Comparison of ENCODE assay signal across 7 cellular contexts in the genomic region with DNA sequence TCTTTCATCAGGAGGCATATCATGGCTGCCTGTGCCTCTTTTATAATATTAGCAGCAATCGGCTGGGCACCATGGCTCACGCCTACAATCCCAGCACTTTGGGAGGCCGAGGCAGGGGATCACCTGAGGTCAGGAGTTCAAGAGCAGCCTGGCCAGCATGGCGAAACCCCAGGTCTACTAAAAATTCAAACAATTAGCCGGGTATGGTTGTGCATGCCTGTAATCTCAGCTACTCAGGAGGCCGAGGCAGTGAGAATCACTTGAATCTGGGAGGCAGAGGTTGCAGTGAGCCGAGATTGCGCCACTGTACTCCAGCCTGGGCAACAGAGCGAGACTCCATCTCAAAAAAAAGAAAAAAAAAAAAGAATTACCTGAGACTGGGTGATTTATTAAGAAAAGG.
DNase-seq lines count a peak whose midpoint lies in the region; ATAC-seq, FAIRE-seq and TF ChIP-seq lines count a peak whose summit lies in the region.
"Not testable (repeated sequence)": the region's sequence is repeated elsewhere in the genome, so short reads cannot be mapped to it uniquely, and the experiment has no call there.

No MANE protein-coding gene starts in this region.

- H3K79me2 ChIP-seq in PC-9 (ENCODE audit: low read depth); astrocyte (ENCODE audit: insufficient read depth, low read length); trophoblast cell (ENCODE audit: control insufficient read depth, insufficient read depth, low read length, poor library complexity): not testable (repeated sequence)

- H3K27ac Mint-ChIP-seq in astrocyte (ENCODE audit: unreplicated experiment), result peak overlapping the region; percentile 29
- H3K27ac Mint-ChIP-seq in central memory CD8-positive, alpha-beta T cell (ENCODE audit: low read depth), result peak overlapping the region; percentile 14
- peak overlapping the region; percentile 50 for H3K27ac Mint-ChIP-seq in stimulated activated effector memory CD8-positive, alpha-beta T cell treated with anti-CD3 and anti-CD28 coated beads, Interleukin-12 subunit alpha, Interleukin-12 subunit beta, amount 100 ng/mL, for 72 hours
- peak overlapping the region; percentile 79 for H3K27ac Mint-ChIP-seq in type B pancreatic cell

- H3K27me3 Mint-ChIP-seq in astrocyte (ENCODE audit: low read depth, unreplicated experiment), result peaks cover 27% of the 10 kb centered on the region
- H3K27me3 Mint-ChIP-seq in central memory CD8-positive, alpha-beta T cell, result peaks cover 38% of the 10 kb centered on the region
- H3K27me3 Mint-ChIP-seq in type B pancreatic cell, result peaks cover 17% of the 10 kb centered on the region

- H3K4me3 ChIP-seq in PC-9; astrocyte (ENCODE audit: insufficient read depth, low read depth, low read length); trophoblast cell (ENCODE audit: low read depth, low read length): not testable (repeated sequence)

- peak overlapping the region; percentile 54 for H3K4me2 ChIP-seq in PC-9
- H3K4me2 ChIP-seq in astrocyte (ENCODE audit: low read length); trophoblast cell (ENCODE audit: low read length): not testable (repeated sequence)

- peaks cover 25% of the 10 kb centered on the region for H3K4me1 ChIP-seq in PC-9 (replicated peaks; ENCODE audit: insufficient read depth)
- not testable (repeated sequence) for H3K4me1 ChIP-seq in astrocyte (ENCODE audit: insufficient read depth, low read length); trophoblast cell (ENCODE audit: control insufficient read depth in 1 of 2, insufficient read depth in 2 of 2, low read length in 2 of 2)

- DNase-seq in PC-9; astrocyte (ENCODE audit: low read depth); central memory CD8-positive, alpha-beta T cell (ENCODE audit: low spot score in 2 of 2); epithelial cell of prostate (ENCODE audit: low read depth, low spot score); stimulated activated effector memory CD8-positive, alpha-beta T cell treated with anti-CD3 and anti-CD28 coated beads, Interleukin-12 subunit alpha, Interleukin-12 subunit beta, amount 100 ng/mL, for 72 hours (ENCODE audit: low spot score in 2 of 2); type B pancreatic cell (ENCODE audit: extremely low spot score, unreplicated experiment): not testable (repeated sequence)
- DNase-seq in trophoblast cell, result peak; percentile 84 to 88

- not testable (repeated sequence) for H4K12ac ChIP-seq in trophoblast cell (ENCODE audit: low read depth, low read length)

- H4K8ac ChIP-seq in trophoblast cell (ENCODE audit: low read depth, low read length), result not testable (repeated sequence)

- not testable (repeated sequence) for H3K9me2 ChIP-seq in PC-9 (ENCODE audit: insufficient read depth)

- not testable (repeated sequence) for H2AK5ac ChIP-seq in trophoblast cell (ENCODE audit: low read length)

- H2BK120ac ChIP-seq in trophoblast cell (ENCODE audit: insufficient read depth, low read length, poor library complexity), result not testable (repeated sequence)

- H4K91ac ChIP-seq in trophoblast cell (ENCODE audit: low read depth, low read length), result not testable (repeated sequence)

- H4K20me1 ChIP-seq in PC-9 (ENCODE audit: insufficient read depth); astrocyte (ENCODE audit: insufficient read depth, low read length): not testable (repeated sequence)

- H2BK5ac ChIP-seq in trophoblast cell (ENCODE audit: low read depth, low read length, poor library complexity), result not testable (repeated sequence)

- not testable (repeated sequence) for H3K23ac ChIP-seq in trophoblast cell (ENCODE audit: low read length)

- no CpG with 5 or more reads among the region's 9 CpGs for WGBS in trophoblast cell (ENCODE audit: extremely low coverage, insufficient coverage, insufficient read length)

- H3F3A ChIP-seq in PC-9 (ENCODE audit: insufficient read depth, low read depth), result peaks cover 10% of the 10 kb centered on the region

- H3K9ac ChIP-seq in astrocyte (ENCODE audit: low read length); trophoblast cell (ENCODE audit: low read length): not testable (repeated sequence)

- not testable (repeated sequence) for H3K9me3 Mint-ChIP-seq in astrocyte (ENCODE audit: unreplicated experiment); central memory CD8-positive, alpha-beta T cell; stimulated activated effector memory CD8-positive, alpha-beta T cell treated with anti-CD3 and anti-CD28 coated beads, Interleukin-12 subunit alpha, Interleukin-12 subunit beta, amount 100 ng/mL, for 72 hours; type B pancreatic cell

- H3K4me1 Mint-ChIP-seq in astrocyte (ENCODE audit: low read depth, unreplicated experiment); central memory CD8-positive, alpha-beta T cell; stimulated activated effector memory CD8-positive, alpha-beta T cell treated with anti-CD3 and anti-CD28 coated beads, Interleukin-12 subunit alpha, Interleukin-12 subunit beta, amount 100 ng/mL, for 72 hours; type B pancreatic cell (ENCODE audit: unreplicated experiment): not testable (repeated sequence)

- intact Hi-C loops in PC-9 (cut with micrococcal nuclease; ENCODE audit: unreplicated experiment), result loop anchor here (1.0 kb wide), 1 partner anchor 81 kb away; no protein-coding TSS in a partner anchor

- not testable (repeated sequence) for H3K27me3 ChIP-seq in PC-9 (ENCODE audit: insufficient read depth, low read depth); astrocyte (ENCODE audit: insufficient read depth, low read length); trophoblast cell (ENCODE audit: insufficient read depth, low read length)

- H3K27ac ChIP-seq in PC-9 (peak overlapping the region; percentile 75), epithelial cell of prostate (peak overlapping the region; percentile 48)
- not testable (repeated sequence) for H3K27ac ChIP-seq in astrocyte (ENCODE audit: low read depth, low read length); trophoblast cell (ENCODE audit: low read depth, low read length)

- H3K36me3 ChIP-seq in PC-9 (ENCODE audit: low read depth); astrocyte (ENCODE audit: insufficient read depth, low read length); trophoblast cell (ENCODE audit: control insufficient read depth in 1 of 2, insufficient read depth in 2 of 2, low read length in 2 of 2): not testable (repeated sequence)

- not testable (repeated sequence) for H3K18ac ChIP-seq in trophoblast cell (ENCODE audit: low read length)

- not testable (repeated sequence) for BruUV-seq in PC-9 (replicated peaks; lab: Mats Ljungman, UMichigan)

- not testable (repeated sequence) for TF ChIP-seq CTCF in PC-9 (conservative IDR thresholded peaks at IDR 0.05); astrocyte (IDR thresholded peaks at IDR 0.05; ENCODE audit: insufficient read depth, low read depth, low read length); type B pancreatic cell (conservative IDR thresholded peaks at IDR 0.05)

- H3K4me3 Mint-ChIP-seq in astrocyte (ENCODE audit: unreplicated experiment); central memory CD8-positive, alpha-beta T cell; stimulated activated effector memory CD8-positive, alpha-beta T cell treated with anti-CD3 and anti-CD28 coated beads, Interleukin-12 subunit alpha, Interleukin-12 subunit beta, amount 100 ng/mL, for 72 hours; type B pancreatic cell: not testable (repeated sequence)

- ATAC-seq in central memory CD8-positive, alpha-beta T cell (replicated peaks; ENCODE audit: extremely low read depth, poor library complexity, severe bottlenecking); stimulated activated effector memory CD8-positive, alpha-beta T cell treated with anti-CD3 and anti-CD28 coated beads, Interleukin-12 subunit alpha, Interleukin-12 subunit beta, amount 100 ng/mL, for 72 hours: not testable (repeated sequence)

- not testable (repeated sequence) for H3K14ac ChIP-seq in trophoblast cell (ENCODE audit: low read length)

- H3K79me1 ChIP-seq in trophoblast cell (ENCODE audit: low read length), result not testable (repeated sequence)

- FAIRE-seq in astrocyte (lab: Jason Lieb, UNC), result not testable (repeated sequence)

- H3K9me3 ChIP-seq in PC-9 (ENCODE audit: insufficient read depth, low read depth); astrocyte (ENCODE audit: insufficient read depth, low read depth, low read length); trophoblast cell (ENCODE audit: insufficient read depth, low read depth, low read length): not testable (repeated sequence)

- not testable (repeated sequence) for H2AFZ ChIP-seq in PC-9; astrocyte (ENCODE audit: low read depth, low read length); trophoblast cell (ENCODE audit: insufficient read depth, low read length, poor library complexity)

- H2BK12ac ChIP-seq in trophoblast cell (ENCODE audit: low read length), result not testable (repeated sequence)

- POLR2A ChIA-PET in PC-9 (lab: Charles Lee; ENCODE audit: unreplicated experiment), result not testable (repeated sequence)

- H3K36me3 Mint-ChIP-seq in astrocyte (ENCODE audit: low read depth, unreplicated experiment); central memory CD8-positive, alpha-beta T cell (ENCODE audit: insufficient read depth); stimulated activated effector memory CD8-positive, alpha-beta T cell treated with anti-CD3 and anti-CD28 coated beads, Interleukin-12 subunit alpha, Interleukin-12 subunit beta, amount 100 ng/mL, for 72 hours; type B pancreatic cell: not testable (repeated sequence)

- CTCF ChIA-PET in PC-9 (lab: Charles Lee), result interaction anchor here (0.7 kb wide), 1 partner anchor 396 kb away, joined by 5 read pairs; no protein-coding TSS in a partner anchor

- not testable (repeated sequence) for H3K4ac ChIP-seq in trophoblast cell (ENCODE audit: low read depth, low read length)

Comparison
In these comparisons a context has a peak if more than half of its experiments do, and no peak if none do; other contexts are left out.
1. H3K27ac Mint-ChIP-seq: peak in every context shown above with its lines; median percentile 79 in type B pancreatic cell; 50 in stimulated activated effector memory CD8-positive, alpha-beta T cell treated with anti-CD3 and anti-CD28 coated beads, Interleukin-12 subunit alpha, Interleukin-12 subunit beta, amount 100 ng/mL, for 72 hours; 29 in astrocyte; 14 in central memory CD8-positive, alpha-beta T cell.